24 cellular contexts compared by ENCODE assay signal in genomic region chr12:45439039-45439438, GRCh38.
DNase-seq lines count a peak whose midpoint lies in the region; ATAC-seq, FAIRE-seq and TF ChIP-seq lines count a peak whose summit lies in the region.
"Had no signal": no experiment of that assay in that cellular context is flagged by ENCODE, and none has a peak within 500 bp of the region (broad histone marks: within the 10 kb centered on the region; RNA-seq: fewer than 3 reads in every experiment).

No MANE protein-coding gene starts in this region.

- H3K27me3 ChIP-seq in MG63, result no peaks in the 10 kb centered on the region
- H3K27me3 ChIP-seq in CD4-positive, alpha-beta T cell (ENCODE audit: control insufficient read depth, insufficient read depth, low read length), result no peaks in the 10 kb centered on the region
- H3K27me3 ChIP-seq: testis had no signal

- no peaks in the 10 kb centered on the region for H3K27me3 Mint-ChIP-seq in CD4-positive, alpha-beta T cell
- H3K27me3 Mint-ChIP-seq: B cell; memory B cell; naive thymus-derived CD8-positive, alpha-beta T cell had no signal

- in situ Hi-C loops in astrocyte of the spinal cord (cut with HindIII; ENCODE audit: low sequenced_read_pairs), result no loop called here

- H3K4me3 ChIP-seq in MG63, result no peak overlapping the region
- H3K4me3 ChIP-seq in astrocyte of the spinal cord (ENCODE audit: low read depth, low read length), result no peak overlapping the region
- H3K4me3 ChIP-seq in retinal pigment epithelial cell (ENCODE audit: low read length), result no peak overlapping the region
- H3K4me3 ChIP-seq: skin epidermis, testis had no signal

- no peaks in the 10 kb centered on the region for H3K36me3 ChIP-seq in MG63

- H3K27ac ChIP-seq in CD4-positive, alpha-beta T cell (ENCODE audit: low read depth, low read length), result no peak overlapping the region
- H3K27ac ChIP-seq: parathyroid adenoma, skin epidermis, testis had no signal

- peak; percentile 61 for DNase-seq in ELR (ENCODE audit: low read depth)
- DNase-seq in MG63, result peak; percentile 24
- DNase-seq in astrocyte of the spinal cord (ENCODE audit: low read depth, low spot score), result peak; percentile 22
- peak; percentile 26 for DNase-seq in retinal pigment epithelial cell (ENCODE audit: low read depth)
- DNase-seq in effector CD4-positive, alpha-beta T cell, result no peak
- no peak for DNase-seq in CD4-positive, alpha-beta T cell
- no peak for DNase-seq in GM12892 (ENCODE audit: insufficient read length)
- DNase-seq: activated CD4-positive, CD25-positive, alpha-beta regulatory T cell treated with anti-CD3 and anti-CD28 coated beads, Interleukin-2, amount 50 U/mL, for 72 hours; activated effector memory CD4-positive, alpha-beta T cell treated with Interleukin-2 at 50 U/mL for 16 hours; endodermal cell; GDM1; hypothalamus; kidney; MM.1S; naive thymus-derived CD8-positive, alpha-beta T cell; NCI-H2029; NCI-H446 treated with DMSO at 0.1 percent for 48 hours; stimulated activated CD4-positive, alpha-beta T cell treated with anti-CD3 and anti-CD28 coated beads, Interleukin-4, amount 100 ng/mL, for 24 hours; testis had no signal

- peaks cover 7% of the 10 kb centered on the region for H3K9me3 Mint-ChIP-seq in CD4-positive, alpha-beta T cell

- POLR2A ChIA-PET in CD4-positive, alpha-beta T cell (lab: Charles Lee), result no interaction called here

- FAIRE-seq in GM12892 (lab: Jason Lieb, UNC), result no peak
- FAIRE-seq: D721Med, kidney had no signal

- no peak for TF ChIP-seq CTCF in astrocyte of the spinal cord (IDR thresholded peaks at IDR 0.05; ENCODE audit: low read depth, low read length)
- TF ChIP-seq CTCF in retinal pigment epithelial cell (conservative IDR thresholded peaks at IDR 0.05; ENCODE audit: low read depth, low read length), result no peak
- no peak for TF ChIP-seq CTCF in CD4-positive, alpha-beta T cell (IDR thresholded peaks at IDR 0.05)

- TF ChIP-seq POLR2A in GM12892 (IDR thresholded peaks at IDR 0.05; ENCODE audit: low read depth, low read length), result no peak

- no peak overlapping the region for H3K27ac Mint-ChIP-seq in CD4-positive, alpha-beta T cell
- H3K27ac Mint-ChIP-seq: B cell; endodermal cell; memory B cell; naive thymus-derived CD8-positive, alpha-beta T cell had no signal

- no peak overlapping the region for H3K4me3 Mint-ChIP-seq in CD4-positive, alpha-beta T cell
- H3K4me3 Mint-ChIP-seq: B cell; endodermal cell; memory B cell; naive thymus-derived CD8-positive, alpha-beta T cell had no signal

- intact Hi-C loops in CD4-positive, alpha-beta T cell (cut with DNase I, micrococcal nuclease), result no loop called here

- ATAC-seq in CD4-positive, alpha-beta T cell (ENCODE audit: poor library complexity), result no peak
- ATAC-seq: naive thymus-derived CD8-positive, alpha-beta T cell had no signal

- H3K4me1 Mint-ChIP-seq in CD4-positive, alpha-beta T cell (ENCODE audit: low read depth), result no peaks in the 10 kb centered on the region
- H3K4me1 Mint-ChIP-seq: B cell, memory B cell had no signal

- H3K9me3 ChIP-seq in MG63, result no peaks in the 10 kb centered on the region; the same call in 1 of the 2 replicates
- peaks cover 5% of the 10 kb centered on the region for H3K9me3 ChIP-seq in CD4-positive, alpha-beta T cell (ENCODE audit: control insufficient read depth, low read length)
- H3K9me3 ChIP-seq: testis had no signal

- CTCF ChIA-PET in CD4-positive, alpha-beta T cell (lab: Charles Lee), result no interaction called here

- H3K36me3 Mint-ChIP-seq in CD4-positive, alpha-beta T cell (ENCODE audit: low read depth), result no peaks in the 10 kb centered on the region

Comparison
In these comparisons a context has a peak if more than half of its experiments do, and no peak if none do; other contexts are left out.
1. DNase-seq: peak in ELR (single experiment), MG63 (single experiment), astrocyte of the spinal cord (single experiment) and retinal pigment epithelial cell (single experiment); none in effector CD4-positive, alpha-beta T cell (single experiment), CD4-positive, alpha-beta T cell (0 of 10) and GM12892 (single experiment).